20 cellular contexts compared by ENCODE assay signal in the genomic region with DNA sequence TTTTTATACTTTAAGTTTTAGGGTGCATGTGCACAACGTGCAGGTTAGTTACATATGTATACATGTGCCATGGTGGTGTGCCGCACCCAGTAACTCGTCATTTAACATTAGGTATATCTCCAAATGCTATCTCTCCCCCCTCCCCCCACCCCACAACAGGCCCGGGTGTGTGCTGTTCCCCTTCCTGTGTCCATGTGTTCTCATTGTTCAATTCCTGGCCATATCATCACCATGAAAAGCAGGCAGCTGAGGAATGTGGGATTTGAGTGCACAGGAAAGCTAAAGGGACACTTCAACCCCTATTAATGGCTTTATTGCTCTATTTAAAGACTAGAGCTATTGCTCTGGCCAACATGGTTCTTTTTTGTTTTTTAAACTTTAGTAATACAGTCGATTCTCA. TPM values are rescaled to one million over a fixed set of nuclear protein-coding genes. Genes with fewer than 3 reads are reported as not detected.
"Had no signal": no experiment of that assay in that cellular context is flagged by ENCODE, and none has a peak within 500 bp of the region (broad histone marks: within the 10 kb centered on the region; RNA-seq: fewer than 3 reads in every experiment).

No MANE protein-coding gene starts in this region.

RNA-seq across cellular contexts. Expression of gene PDZD9, which starts 45.0 kb away (rescaled TPM):
- total RNA-seq: cardiac septum, epithelial cell of proximal tubule, esophagus muscularis mucosa, fibroblast of lung, kidney, left lobe of liver, lung, mucosa of gallbladder, natural killer cell, osteoblast, progenitor cell of endocrine pancreas, right atrium auricular region, sciatic nerve, skeletal muscle tissue, stomach, subcutaneous adipose tissue, temporal lobe, thyroid gland, ureter, vagina had no signal
- polyA plus RNA-seq: fibroblast of lung, lung, stomach had no signal

RNA-seq across cellular contexts. Expression of gene VWA3A, which starts 46.5 kb away (rescaled TPM):
- total RNA-seq: cardiac septum, right atrium auricular region, subcutaneous adipose tissue, vagina had no signal
